Comparison of ENCODE assay signal across 1 cellular context in the genomic region with DNA sequence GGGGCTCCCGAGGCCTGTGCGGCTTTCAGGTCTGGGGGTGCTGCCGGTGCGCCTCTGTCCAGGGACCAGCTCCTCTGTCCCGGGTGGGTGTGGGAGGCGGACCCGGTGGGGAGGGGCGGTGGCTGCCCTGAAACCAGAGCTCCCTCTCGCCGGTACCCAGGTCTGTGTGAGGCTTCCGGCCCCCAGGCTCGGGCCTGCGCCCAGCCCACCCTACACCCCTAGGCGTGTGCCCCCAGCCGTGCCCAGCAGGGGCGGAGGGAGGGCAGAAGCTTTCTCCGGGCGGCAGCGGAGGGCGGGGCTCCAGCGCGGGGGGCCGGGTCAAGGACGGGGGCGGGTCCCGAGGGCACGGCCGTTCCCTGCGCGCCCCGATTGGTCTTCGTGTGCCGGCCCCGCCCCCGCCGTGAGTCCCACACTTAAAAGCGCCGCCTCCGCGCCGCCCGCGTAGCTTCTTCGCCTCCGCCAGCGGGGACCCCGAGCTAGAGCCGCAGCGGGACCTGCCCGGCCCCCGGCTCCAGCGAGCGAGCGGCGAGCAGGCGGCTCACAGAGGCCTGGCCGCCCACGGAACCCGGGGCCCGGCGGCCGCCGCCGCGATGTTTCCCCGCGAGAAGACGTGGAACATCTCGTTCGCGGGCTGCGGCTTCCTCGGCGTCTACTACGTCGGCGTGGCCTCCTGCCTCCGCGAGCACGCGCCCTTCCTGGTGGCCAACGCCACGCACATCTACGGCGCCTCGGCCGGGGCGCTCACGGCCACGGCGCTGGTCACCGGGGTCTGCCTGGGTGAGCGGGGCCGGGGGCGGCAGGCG.
TF ChIP-seq lines count a peak whose summit lies in the region.

No MANE protein-coding gene starts in this region.

TF ChIP-seq in PFSK-1, 5 proteins besides CTCF, POLR2A, EP300 and RAD21:
- TF ChIP-seq POLR2AphosphoS5 (IDR thresholded peaks at IDR 0.05; ENCODE audit: low read depth, low read length) (peak; percentile 97), FOXP2 (optimal IDR thresholded peaks at IDR 0.05; ENCODE audit: borderline replicate concordance, extremely low read depth, extremely low read length, insufficient read depth) (no peak), SIN3A (IDR thresholded peaks at IDR 0.05; ENCODE audit: borderline replicate concordance, insufficient read depth, low read length) (peak; percentile 61; the same call in 1 of the 2 replicates), REST (IDR thresholded peaks at IDR 0.05; ENCODE audit: insufficient read depth in 1 of 2, low read depth in 2 of 2, low read length in 2 of 2) (no peak)
TF ChIP-seq in PFSK-1: peak in this region for 2.
